ENCODE assay signal across 8 cellular contexts in the genomic region with DNA sequence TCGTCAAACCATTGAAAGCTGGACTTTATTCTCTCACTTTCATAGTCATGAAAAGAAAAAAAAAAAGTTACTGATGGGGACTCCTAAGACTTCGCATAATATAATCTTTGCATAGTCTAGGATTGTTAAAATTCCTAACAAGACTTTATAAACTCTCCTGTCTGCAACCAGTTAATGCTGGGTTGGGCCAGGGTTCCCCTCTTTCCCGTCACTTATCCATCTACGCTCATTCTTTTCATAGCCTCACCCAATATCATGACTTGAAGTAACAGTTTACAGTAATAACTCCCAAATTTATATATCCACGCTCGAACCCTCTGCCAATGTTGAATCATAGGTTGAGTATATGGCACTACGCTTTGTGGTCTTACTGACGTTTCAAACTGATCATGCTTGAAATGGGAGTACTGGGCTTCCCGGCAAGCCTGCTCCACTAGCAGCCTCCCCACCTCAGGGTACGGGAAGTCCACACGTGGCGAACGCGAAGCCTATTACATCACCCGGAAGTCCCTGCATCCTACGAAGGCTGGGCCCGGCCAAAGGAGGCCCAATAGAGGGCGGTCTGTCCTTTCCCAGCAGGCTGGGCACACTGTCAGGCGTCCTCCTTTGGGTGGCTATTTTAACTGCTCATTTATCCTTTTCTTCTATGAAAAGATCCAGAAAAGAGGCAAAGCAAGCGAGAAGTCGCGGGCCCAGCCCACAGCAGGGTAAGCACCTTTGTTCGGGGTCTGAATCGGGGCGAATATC. TPM values are rescaled to one million over a fixed set of nuclear protein-coding genes. Genes with fewer than 3 reads are reported as not detected.
DNase-seq lines count a peak whose midpoint lies in the region; ATAC-seq, FAIRE-seq and TF ChIP-seq lines count a peak whose summit lies in the region.

No MANE protein-coding gene starts in this region.

- no peaks in the 10 kb centered on the region for H3K27me3 ChIP-seq in WERI-Rb-1 (ENCODE audit: insufficient read depth, low read depth, severe bottlenecking)
- no peaks in the 10 kb centered on the region for H3K27me3 ChIP-seq in keratinocyte (ENCODE audit: control insufficient read depth, extremely low read depth, insufficient read depth, low read length)

- H3K9me1 ChIP-seq in keratinocyte (ENCODE audit: control insufficient read depth, extremely low read depth, insufficient read depth, low read length): no peaks in the 10 kb centered on the region

- H3K9me3 ChIP-seq in WERI-Rb-1 (ENCODE audit: severe bottlenecking): no peaks in the 10 kb centered on the region
- H3K9me3 ChIP-seq in keratinocyte (ENCODE audit: control insufficient read depth, low read depth, low read length): no peaks in the 10 kb centered on the region

- H2AFZ ChIP-seq in keratinocyte (ENCODE audit: control insufficient read depth, low read length): peak overlapping the region; percentile 76

- H3K4me1 ChIP-seq in keratinocyte (ENCODE audit: control insufficient read depth, extremely low read depth, insufficient read depth, low read length): peaks cover 38% of the 10 kb centered on the region

- H3K36me3 ChIP-seq in WERI-Rb-1: peaks cover 32% of the 10 kb centered on the region
- peaks cover 7 to 15% of the 10 kb centered on the region in 2 experiments for H3K36me3 ChIP-seq in keratinocyte (ENCODE audit: control insufficient read depth in 2 of 2, extremely low read depth in 1 of 2, insufficient read depth in 2 of 2, low read length in 2 of 2)

- H3K4me3 ChIP-seq in WERI-Rb-1 (ENCODE audit: low read depth, low read length) (peak overlapping the region; percentile 100), keratinocyte (ENCODE audit: control insufficient read depth in 2 of 3, extremely low read depth in 1 of 3, insufficient read depth in 2 of 3, low read depth in 1 of 3, low read length in 3 of 3) (peak overlapping the region; percentile 70 to 81 (median 71))

- H4K20me1 ChIP-seq in keratinocyte (ENCODE audit: control insufficient read depth, extremely low read depth, insufficient read depth, low read length): peaks cover 11% of the 10 kb centered on the region

- dilution Hi-C loops in keratinocyte (cut with MboI; ENCODE audit: extremely low pct_ligation_motif_present, low sequenced_read_pairs): no loop called here

- H3K4me2 ChIP-seq in keratinocyte (ENCODE audit: control insufficient read depth, extremely low read depth, insufficient read depth, low read depth, low read length): peak overlapping the region; percentile 77

- peaks cover 42% of the 10 kb centered on the region for H3K79me2 ChIP-seq in keratinocyte (ENCODE audit: control insufficient read depth, insufficient read depth, low read length)

- peak; percentile 72 for FAIRE-seq in keratinocyte (lab: Jason Lieb, UNC)

- peak; percentile 92 for DNase-seq in AG09319 (ENCODE audit: extremely low read depth, low read depth)
- DNase-seq in NCI-H2171 (lab: John Stamatoyannopoulos, UW): peak; percentile 88
- DNase-seq in WERI-Rb-1: peak; percentile 93
- DNase-seq in cerebellar cortex (ENCODE audit: low spot score): peak; percentile 97
- DNase-seq in keratinocyte (ENCODE audit: low read depth, low spot score): peak; percentile 83
- peak; percentile 58 to 79 (median 76) for DNase-seq in stimulated activated CD4-positive, alpha-beta T cell treated with anti-CD3 and anti-CD28 coated beads, Interleukin-12 subunit alpha, Interleukin-12 subunit beta, amount 100 ng/mL, for 48 hours (ENCODE audit: low read depth in 2 of 3, low spot score in 1 of 3)

- peak overlapping the region; percentile 99 for H3K9ac ChIP-seq in keratinocyte (ENCODE audit: control insufficient read depth, extremely low read depth, insufficient read depth, low read length)

- H3K27ac ChIP-seq in WERI-Rb-1: peak overlapping the region; percentile 96
- H3K27ac ChIP-seq in keratinocyte (ENCODE audit: control insufficient read depth, insufficient read depth, low read length): peak overlapping the region; percentile 99

- peak; percentile 43 for TF ChIP-seq CTCF in AG09319 (IDR thresholded peaks at IDR 0.05; ENCODE audit: low read depth, low read length)
- TF ChIP-seq CTCF in WERI-Rb-1 (IDR thresholded peaks at IDR 0.05; ENCODE audit: low read depth, low read length): peak; percentile 26; the same call in 1 of the 2 replicates
- TF ChIP-seq CTCF in keratinocyte (optimal IDR thresholded peaks at IDR 0.05 in 1 of 3, IDR thresholded peaks at IDR 0.05 in 1 of 3, conservative IDR thresholded peaks at IDR 0.05 in 1 of 3; ENCODE audit: extremely low read depth in 1 of 3, insufficient read depth in 2 of 3, low read length in 3 of 3): peak; percentile 32 to 69 (median 48)

- ATAC-seq in GM18868 (IDR thresholded peaks at IDR 0.05; ENCODE audit: unreplicated experiment) (peak; percentile 63), HG03103 (IDR thresholded peaks at IDR 0.05; ENCODE audit: low read depth, unreplicated experiment) (peak; percentile 60)

RNA-seq across cellular contexts. Expression of gene ZNF460, which starts 0.7 kb away (rescaled TPM):
- polyA plus RNA-seq in keratinocyte: 10.3 to 16.9 TPM (median 15.2 TPM) in 3 replicates
- polyA plus RNA-seq in keratinocyte (2011; ENCODE audit: low read depth): 10.3 TPM
- polyA plus RNA-seq in keratinocyte (2011; cell fraction: cytosol; rRNA removed): 4.2 and 5.9 TPM in 2 replicates
- 42.5 and 43.0 TPM in 2 replicates for polyA plus RNA-seq in keratinocyte (2011; cell fraction: nucleus; rRNA removed)
- polyA plus RNA-seq in keratinocyte (2012; ENCODE audit: low replicate concordance): 2.1 and 10.8 TPM in 2 replicates
- polyA minus RNA-seq in keratinocyte: 99.8 to 260 TPM (median 199 TPM) in 3 replicates
- polyA minus RNA-seq in keratinocyte (2011; cell fraction: cytosol; rRNA and poly(A)+ RNA removed): 67.9 TPM
- polyA minus RNA-seq in keratinocyte (2011; cell fraction: nucleus; rRNA and poly(A)+ RNA removed): 228 and 328 TPM in 2 replicates

RNA-seq across cellular contexts. Expression of gene ZNF805, which starts 39.2 kb away (rescaled TPM):
- polyA plus RNA-seq in keratinocyte: 3.2 to 5.8 TPM (median 4.3 TPM) in 3 replicates
- polyA plus RNA-seq in keratinocyte (2011; ENCODE audit: low read depth): 0.47 TPM
- polyA plus RNA-seq in keratinocyte (2011; cell fraction: cytosol; rRNA removed): 1.3 and 2.2 TPM in 2 replicates
- polyA plus RNA-seq in keratinocyte (2011; cell fraction: nucleus; rRNA removed): 6.0 and 6.9 TPM in 2 replicates
- polyA plus RNA-seq in keratinocyte (2012; ENCODE audit: low replicate concordance): 2.0 and 4.3 TPM in 2 replicates
- polyA minus RNA-seq in keratinocyte: 18.2 to 27.9 TPM (median 24.4 TPM) in 3 replicates
- polyA minus RNA-seq in keratinocyte (2011; cell fraction: cytosol; rRNA and poly(A)+ RNA removed): 14.0 TPM
- polyA minus RNA-seq in keratinocyte (2011; cell fraction: nucleus; rRNA and poly(A)+ RNA removed): 20.4 and 35.3 TPM in 2 replicates

RNA-seq across cellular contexts. Expression of gene ZNF543, which starts 40.7 kb away (rescaled TPM):
- polyA plus RNA-seq in keratinocyte: 2.1 to 2.9 TPM (median 2.5 TPM) in 3 replicates
- polyA plus RNA-seq in keratinocyte (2011; ENCODE audit: low read depth): 1.4 TPM
- 0.99 and 1.4 TPM in 2 replicates for polyA plus RNA-seq in keratinocyte (2011; cell fraction: cytosol; rRNA removed)
- 3.3 and 3.8 TPM in 2 replicates for polyA plus RNA-seq in keratinocyte (2011; cell fraction: nucleus; rRNA removed)
- polyA plus RNA-seq in keratinocyte (2012; ENCODE audit: low replicate concordance): 1.5 and 2.6 TPM in 2 replicates
- 3.2 to 9.7 TPM (median 9.5 TPM) in 3 replicates for polyA minus RNA-seq in keratinocyte
- polyA minus RNA-seq in keratinocyte (2011; cell fraction: cytosol; rRNA and poly(A)+ RNA removed): 5.6 TPM
- 7.6 and 13.2 TPM in 2 replicates for polyA minus RNA-seq in keratinocyte (2011; cell fraction: nucleus; rRNA and poly(A)+ RNA removed)

RNA-seq across cellular contexts. Expression of gene AURKC, which starts 48.8 kb away (rescaled TPM):
- polyA plus RNA-seq in keratinocyte: 0.54 to 0.94 TPM (median 0.70 TPM) in 3 replicates
- polyA plus RNA-seq in keratinocyte (2011; ENCODE audit: low read depth): 0.51 TPM
- 0.55 and 0.56 TPM in 2 replicates for polyA plus RNA-seq in keratinocyte (2011; cell fraction: cytosol; rRNA removed)
- 0.96 and 1.6 TPM in 2 replicates for polyA plus RNA-seq in keratinocyte (2011; cell fraction: nucleus; rRNA removed)
- polyA plus RNA-seq in keratinocyte (2012; ENCODE audit: low replicate concordance): 0.55 and 2.5 TPM in 2 replicates
- 0.58 to 0.82 TPM in 2 of 3 replicates, not detected in the other for polyA minus RNA-seq in keratinocyte
- not detected for polyA minus RNA-seq in keratinocyte (2011; cell fraction: cytosol; rRNA and poly(A)+ RNA removed)
- not detected in 2 replicates for polyA minus RNA-seq in keratinocyte (2011; cell fraction: nucleus; rRNA and poly(A)+ RNA removed)

Comparison
In these comparisons a context has a peak if more than half of its experiments do, and no peak if none do; other contexts are left out.
1. Peak in every context shown above with its lines: DNase-seq, ATAC-seq, H3K4me3 ChIP-seq and H3K27ac ChIP-seq.